Comparison of ENCODE assay signal across 14 cellular contexts in the genomic region with DNA sequence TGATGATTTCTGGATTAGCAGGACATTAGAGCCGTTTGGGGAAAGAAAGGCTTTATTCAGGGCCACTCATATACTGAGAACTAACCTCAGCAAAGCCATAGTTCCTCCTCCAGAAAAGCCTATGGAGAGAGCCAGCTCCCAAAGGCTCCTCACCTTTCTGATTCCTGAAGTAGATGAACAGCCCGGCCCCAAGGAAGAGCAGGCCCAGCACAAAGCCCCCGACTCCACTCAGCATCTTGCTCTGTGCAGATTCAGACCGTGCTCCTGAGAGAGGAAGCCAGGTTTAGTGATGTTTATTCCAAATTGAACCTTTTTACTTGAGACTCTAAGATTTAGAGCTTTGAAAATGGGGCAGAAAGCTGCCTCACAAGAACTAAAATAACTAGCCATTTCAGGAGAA. TPM values are rescaled to one million over a fixed set of nuclear protein-coding genes. Genes with fewer than 3 reads are reported as not detected.
DNase-seq lines count a peak whose midpoint lies in the region; ATAC-seq and TF ChIP-seq lines count a peak whose summit lies in the region.
"Had no signal": no experiment of that assay in that cellular context is flagged by ENCODE, and none has a peak within 500 bp of the region (broad histone marks: within the 10 kb centered on the region; RNA-seq: fewer than 3 reads in every experiment).

No MANE protein-coding gene starts in this region.

- no peak overlapping the region for H3K4me3 Mint-ChIP-seq in T-helper 17 cell
- peak overlapping the region in 1 of 2 donors; percentile 27 for H3K4me3 Mint-ChIP-seq in effector memory CD8-positive, alpha-beta T cell

- no peaks in the 10 kb centered on the region for H3K27me3 ChIP-seq in right cardiac atrium (ENCODE audit: control insufficient read depth, insufficient read depth)
- no peaks in the 10 kb centered on the region for H3K27me3 ChIP-seq in upper lobe of right lung

- H3K9me3 Mint-ChIP-seq in effector memory CD8-positive, alpha-beta T cell: no peaks in the 10 kb centered on the region

- peaks cover 2% of the 10 kb centered on the region for H3K36me3 Mint-ChIP-seq in T-helper 17 cell (ENCODE audit: low read depth)
- peaks cover 59% of the 10 kb centered on the region for H3K36me3 Mint-ChIP-seq in effector memory CD8-positive, alpha-beta T cell (ENCODE audit: insufficient read depth)

- no peak overlapping the region for H3K4me3 ChIP-seq in right cardiac atrium (ENCODE audit: low read length)
- no peak overlapping the region for H3K4me3 ChIP-seq in upper lobe of right lung

- H3K4me1 ChIP-seq in right cardiac atrium (ENCODE audit: control insufficient read depth, insufficient read depth, low read length): no peaks in the 10 kb centered on the region
- no peaks in the 10 kb centered on the region for H3K4me1 ChIP-seq in upper lobe of right lung

- H3K27ac Mint-ChIP-seq in T-helper 17 cell: peak overlapping the region; percentile 49
- H3K27ac Mint-ChIP-seq in effector memory CD8-positive, alpha-beta T cell: peak overlapping the region; percentile 3 to 79

- WGBS in right cardiac atrium: 78% methylated on average over 4 of the region's 4 CpGs

- H3K27ac ChIP-seq in right cardiac atrium (ENCODE audit: low read length): no peak overlapping the region
- H3K27ac ChIP-seq in upper lobe of right lung: no peak overlapping the region

- intact Hi-C loops in Right ventricle myocardium superior (cut with DNase I): no loop called here
- intact Hi-C loops in right cardiac atrium (cut with DNase I): no loop called here
- intact Hi-C loops in upper lobe of right lung (cut with DNase I): no loop called here

- peaks cover 8% of the 10 kb centered on the region for H3K4me1 Mint-ChIP-seq in T-helper 17 cell
- peaks cover 39 to 44% of the 10 kb centered on the region in 2 donors for H3K4me1 Mint-ChIP-seq in effector memory CD8-positive, alpha-beta T cell (ENCODE audit: low read depth in 2 of 2)

- DNase-seq in Right ventricle myocardium superior: peak; percentile 22
- DNase-seq in right cardiac atrium: no peak
- DNase-seq in T-helper 17 cell: no peak
- DNase-seq in effector memory CD8-positive, alpha-beta T cell: no peak
- no peak for DNase-seq in upper lobe of right lung
- DNase-seq in NCI-H2227 treated with DMSO at 0.1 percent for 48 hours (lab: John Stamatoyannopoulos, UW): no peak
- DNase-seq in GOT3 (lab: John Stamatoyannopoulos, UW): no peak
- DNase-seq: EL, GF-D8, Kasumi-1, NCI-H345, NCI-H524, OCI-M1 had no signal

- peaks cover 28% of the 10 kb centered on the region for H3K27me3 Mint-ChIP-seq in T-helper 17 cell
- H3K27me3 Mint-ChIP-seq in effector memory CD8-positive, alpha-beta T cell: no peaks in the 10 kb centered on the region

- no peak for ATAC-seq in Right ventricle myocardium superior (ENCODE audit: poor library complexity)
- no peak for ATAC-seq in right cardiac atrium
- no peak for ATAC-seq in T-helper 17 cell
- no peak for ATAC-seq in effector memory CD8-positive, alpha-beta T cell (replicated peaks)
- peak; percentile 32 for ATAC-seq in upper lobe of right lung

- no peaks in the 10 kb centered on the region for H3K36me3 ChIP-seq in upper lobe of right lung

- no peak for TF ChIP-seq CTCF in upper lobe of right lung (IDR thresholded peaks at IDR 0.05)

- H3K9me3 ChIP-seq in right cardiac atrium (ENCODE audit: control insufficient read depth, low read length) (no peaks in the 10 kb centered on the region), T-helper 17 cell (ENCODE audit: control insufficient read depth, low read length, poor library complexity, severe bottlenecking) (no peaks in the 10 kb centered on the region), upper lobe of right lung (no peaks in the 10 kb centered on the region)

RNA-seq across cellular contexts. Expression of gene HLA-DRB1, which starts 9.1 kb away (rescaled TPM):
- total RNA-seq in Right ventricle myocardium superior (27.5 TPM), right cardiac atrium (100 to 1,000 TPM in 2 of 4 donors, 10 to 100 TPM in 2; 33.7 to 153 (median 104) TPM), T-helper 17 cell (10 to 100 TPM; 39.8 to 46.5 TPM), upper lobe of right lung (335 TPM)
- polyA plus RNA-seq in right cardiac atrium: 30.1 TPM
- total RNA-seq: MCF 10A had no signal

RNA-seq across cellular contexts. Expression of gene HLA-DRB5, which starts 50.5 kb away (rescaled TPM):
- total RNA-seq in Right ventricle myocardium superior (17.7 TPM), right cardiac atrium (10 to 100 TPM; 22.9 to 98.5 (median 60.7) TPM), T-helper 17 cell (1 to 10 TPM; 2.8 to 8.8 TPM), upper lobe of right lung (197 TPM)
- 0.45 TPM for polyA plus RNA-seq in right cardiac atrium
- total RNA-seq: MCF 10A had no signal

RNA-seq across cellular contexts. Expression of gene HLA-DQA1, which starts 56.6 kb away (rescaled TPM):
- total RNA-seq in Right ventricle myocardium superior: 5.5 TPM
- 10 to 100 TPM in 2 of 4 donors, 1 to 10 TPM in 2; 6.5 to 18.4 (median 8.9) TPM for total RNA-seq in right cardiac atrium
- 6.0 TPM for polyA plus RNA-seq in right cardiac atrium
- 10 to 100 TPM; 18.2 to 21.5 TPM for total RNA-seq in T-helper 17 cell
- total RNA-seq in upper lobe of right lung: 111 TPM
- total RNA-seq: MCF 10A had no signal
